ENCODE assay signal across 1 cellular context in the genomic region with DNA sequence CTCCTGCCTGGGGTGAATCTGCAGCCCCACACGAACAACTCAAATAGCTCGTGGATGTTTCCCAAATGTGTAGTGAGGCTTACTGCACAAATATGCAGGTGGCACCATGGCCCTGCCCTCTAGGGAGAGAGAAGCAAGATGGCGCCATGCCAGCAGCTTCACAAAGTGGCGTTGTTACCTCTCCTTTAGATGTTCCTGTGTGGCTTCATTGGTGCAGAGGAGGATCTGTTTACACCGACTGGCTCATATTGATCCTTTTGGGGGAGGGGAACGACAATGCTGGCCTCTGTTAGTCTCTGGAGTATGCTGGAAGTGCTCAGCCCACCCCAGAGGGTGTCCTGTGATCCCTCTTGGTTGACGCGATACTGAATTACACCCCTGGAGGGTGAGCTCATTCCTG.
TF ChIP-seq lines count a peak whose summit lies in the region.

No MANE protein-coding gene starts in this region.

TF ChIP-seq in GM23338, 12 proteins besides CTCF, POLR2A, EP300 and RAD21 (continued from another document):
- TF ChIP-seq REST (IDR thresholded peaks at IDR 0.05; ENCODE audit: unreplicated experiment): no peak
- no peak for TF ChIP-seq NANOG (IDR thresholded peaks at IDR 0.05; ENCODE audit: borderline replicate concordance)
TF ChIP-seq in GM23338: peak in this region for 0.
